Comparison of ENCODE assay signal across 19 cellular contexts in genomic region chr2:128684523-128684922, GRCh38.
DNase-seq lines count a peak whose midpoint lies in the region; ATAC-seq and TF ChIP-seq lines count a peak whose summit lies in the region.
"Had no signal": no experiment of that assay in that cellular context is flagged by ENCODE, and none has a peak within 500 bp of the region (broad histone marks: within the 10 kb centered on the region; RNA-seq: fewer than 3 reads in every experiment).

No MANE protein-coding gene starts in this region.

- no peak for TF ChIP-seq EP300 in upper lobe of left lung (IDR thresholded peaks at IDR 0.05)

- H3K9me3 ChIP-seq in right atrium auricular region (no peaks in the 10 kb centered on the region), lung (ENCODE audit: control insufficient read depth in 2 of 2, insufficient read depth in 1 of 2, low read length in 1 of 2) (peaks cover 0 to 2% of the 10 kb centered on the region in 2 donors), upper lobe of left lung (no peaks in the 10 kb centered on the region)
- H3K9me3 ChIP-seq: BE2C had no signal

- no peaks in the 10 kb centered on the region for H3K4me1 ChIP-seq in right atrium auricular region
- no peaks in the 10 kb centered on the region for H3K4me1 ChIP-seq in lung (ENCODE audit: control insufficient read depth in 2 of 2, insufficient read depth in 2 of 2, low read length in 2 of 2)
- H3K4me1 ChIP-seq in upper lobe of left lung, result no peaks in the 10 kb centered on the region
- H3K4me1 ChIP-seq: BE2C had no signal

- intact Hi-C loops in cardiac septum (cut with DNase I), result no loop called here

- H3K27ac ChIP-seq in right atrium auricular region (no peak overlapping the region), lung (ENCODE audit: low read depth in 1 of 2, low read length in 1 of 2) (no peak overlapping the region), upper lobe of left lung (no peak overlapping the region)

- no peak for ATAC-seq in lung (ENCODE audit: insufficient read depth, low FRiP score)
- ATAC-seq in upper lobe of left lung (ENCODE audit: low FRiP score in 2 of 2), result peak; percentile 8 to 18
- no peak for ATAC-seq in HG02798 (IDR thresholded peaks at IDR 0.05; ENCODE audit: poor library complexity, unreplicated experiment)
- ATAC-seq: GM12878, GM23338, K562 had no signal

- TF ChIP-seq CTCF in right atrium auricular region (IDR thresholded peaks at IDR 0.05) (no peak), GM10266 (IDR thresholded peaks at IDR 0.05; ENCODE audit: control insufficient read depth, insufficient read depth, low read depth, missing control alignments) (no peak), lung (IDR thresholded peaks at IDR 0.05; ENCODE audit: control extremely low read depth, extremely low read depth) (no peak), upper lobe of left lung (IDR thresholded peaks at IDR 0.05) (no peak)

- H3K4me3 ChIP-seq in right atrium auricular region (no peak overlapping the region), lung (no peak overlapping the region), upper lobe of left lung (no peak overlapping the region)
- H3K4me3 ChIP-seq: GM12878, GM23338, K562 had no signal

- no peak for TF ChIP-seq POLR2A in upper lobe of left lung (IDR thresholded peaks at IDR 0.05)

- H3K27me3 ChIP-seq in right atrium auricular region, result no peaks in the 10 kb centered on the region
- H3K27me3 ChIP-seq in lung (ENCODE audit: control insufficient read depth, insufficient read depth), result no peaks in the 10 kb centered on the region
- H3K27me3 ChIP-seq in upper lobe of left lung, result no peaks in the 10 kb centered on the region
- H3K27me3 ChIP-seq: BE2C had no signal

- WGBS in lung, 2 donors, result 91 to 96% methylated on average over 2 of the region's 2 CpGs
- WGBS in upper lobe of left lung, 2 donors, result 92 to 96% methylated on average over 2 of the region's 2 CpGs

- peak; percentile 49 for DNase-seq in right atrium auricular region (ENCODE audit: low spot score)
- no peak for DNase-seq in cardiac septum (ENCODE audit: low spot score)
- peak; percentile 4 for DNase-seq in GM10266 (ENCODE audit: extremely low spot score)
- DNase-seq in lung (ENCODE audit: low spot score), result peak; percentile 21
- DNase-seq in upper lobe of left lung, result no peak
- DNase-seq in iPS-NIHi11 (ENCODE audit: low spot score), result no peak
- DNase-seq in NCI-H345 treated with DMSO at 0.1 percent for 48 hours (lab: John Stamatoyannopoulos, UW; ENCODE audit: unreplicated experiment), result no peak
- DNase-seq: BE2C; CD4-positive, alpha-beta memory T cell; DMS153; DMS79; GDM1; HCEC 1CT; IMR-90; Karpas-422 had no signal

- no peaks in the 10 kb centered on the region for H3K36me3 ChIP-seq in right atrium auricular region
- H3K36me3 ChIP-seq in lung (ENCODE audit: control insufficient read depth in 2 of 2, insufficient read depth in 2 of 2, low read length in 2 of 2), result no peaks in the 10 kb centered on the region
- H3K36me3 ChIP-seq in upper lobe of left lung, result no peaks in the 10 kb centered on the region
- H3K36me3 ChIP-seq: BE2C had no signal

Comparison
In these comparisons a context has a peak if more than half of its experiments do, and no peak if none do; other contexts are left out.
1. DNase-seq: peak in right atrium auricular region (single experiment), GM10266 (single experiment) and lung (single experiment); none in cardiac septum (single experiment), upper lobe of left lung (0 of 2), iPS-NIHi11 (single experiment) and NCI-H345 treated with DMSO at 0.1 percent for 48 hours (single experiment).
2. ATAC-seq: peak in upper lobe of left lung (2 of 2); none in lung (single experiment) and HG02798 (single experiment).